ENCODE assay signal across 9 cellular contexts in the genomic region with DNA sequence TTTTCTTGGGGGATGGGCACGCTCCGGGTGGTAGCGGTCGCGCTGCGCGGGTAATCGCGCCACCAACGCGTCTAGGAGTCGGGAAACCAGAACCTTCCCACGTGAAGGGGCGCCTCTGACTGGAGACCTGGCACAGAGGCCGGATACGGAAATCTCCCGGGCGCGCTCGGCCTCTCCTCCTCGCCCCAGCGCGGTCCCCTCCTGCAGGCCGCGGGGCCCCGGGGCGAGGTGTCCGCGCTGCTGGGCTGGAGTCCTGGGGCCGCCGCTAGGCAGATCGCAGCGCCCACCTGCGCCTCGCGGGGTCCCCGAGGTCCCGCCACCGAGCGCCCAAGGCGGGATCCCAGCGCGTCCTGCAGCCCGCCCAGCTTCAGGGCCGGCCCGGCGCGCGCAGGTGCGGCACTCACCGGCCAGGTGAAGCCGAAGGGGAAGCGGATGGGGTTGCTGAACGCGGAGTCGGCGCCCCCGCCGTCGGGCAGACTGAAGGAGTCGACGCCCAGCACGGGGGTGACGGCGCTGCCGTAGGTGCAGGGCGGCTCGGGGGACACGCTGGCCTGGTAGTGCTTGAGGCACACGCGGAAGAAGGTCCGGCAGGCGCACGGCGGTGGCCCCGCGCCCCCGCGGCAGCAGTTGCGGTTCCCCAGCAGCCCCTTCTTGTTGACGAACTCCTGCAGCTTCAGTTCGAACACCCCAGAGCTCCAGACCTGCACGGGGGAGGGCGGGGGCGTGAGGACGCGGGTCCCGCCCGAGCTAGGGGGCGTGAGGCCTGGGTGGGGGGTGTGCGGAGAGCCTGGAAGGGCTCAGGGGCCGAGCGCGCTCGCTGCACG. TPM values are rescaled to one million over a fixed set of nuclear protein-coding genes. Genes with fewer than 3 reads are reported as not detected.
DNase-seq lines count a peak whose midpoint lies in the region; ATAC-seq and TF ChIP-seq lines count a peak whose summit lies in the region.
"Had no signal": no experiment of that assay in that cellular context is flagged by ENCODE, and none has a peak within 500 bp of the region (broad histone marks: within the 10 kb centered on the region; RNA-seq: fewer than 3 reads in every experiment).

No MANE protein-coding gene starts in this region.

- no peaks in the 10 kb centered on the region for H3K9me3 ChIP-seq in ascending aorta
- H3K9me3 ChIP-seq in tibial artery = no peaks in the 10 kb centered on the region

- peak; percentile 68 for DNase-seq in activated CD4-positive, alpha-beta T cell treated with anti-CD3 and anti-CD28 coated beads, Interleukin-2, amount 10 ng/mL, durations not matched to agents 24 days and 14 days
- DNase-seq in activated CD4-positive, alpha-beta T cell treated with anti-CD3 and anti-CD28 coated beads, Interleukin-2, amount 50 U/mL, for 48 hours = no peak
- peak in 1 of 2 donors; percentile 60 for DNase-seq in ascending aorta (ENCODE audit: low spot score in 2 of 2)
- DNase-seq in lower leg skin (ENCODE audit: low spot score in 2 of 2) = no peak
- DNase-seq in tibial artery = no peak
- DNase-seq: GF-D8 had no signal

- ATAC-seq in HG03342 (IDR thresholded peaks at IDR 0.05; ENCODE audit: unreplicated experiment) = no peak
- no peak for ATAC-seq in GM21737 (IDR thresholded peaks at IDR 0.05; ENCODE audit: unreplicated experiment)
- ATAC-seq in HG02610 (IDR thresholded peaks at IDR 0.05; ENCODE audit: unreplicated experiment) = no peak

- intact Hi-C loops in activated CD4-positive, alpha-beta T cell treated with anti-CD3 and anti-CD28 coated beads, Interleukin-2, amount 10 ng/mL, durations not matched to agents 24 days and 14 days (cut with micrococcal nuclease) = no loop called here
- intact Hi-C loops in ascending aorta (cut with DNase I) (no loop called here), lower leg skin (cut with DNase I; ENCODE audit: low total_unique reads) (loop anchor here (10.0 kb wide), 1 partner anchor 455 kb away; no protein-coding TSS in a partner anchor), tibial artery (cut with DNase I; ENCODE audit: low total_unique reads) (loop anchor here (5.0 kb wide), 1 partner anchor 497 kb away; no protein-coding TSS in a partner anchor)

- no peak for TF ChIP-seq POLR2A in lower leg skin (IDR thresholded peaks at IDR 0.05)

- H3K4me3 ChIP-seq in ascending aorta = peak overlapping the region; percentile 85 to 87
- peak overlapping the region; percentile 72 for H3K4me3 ChIP-seq in lower leg skin (ENCODE audit: low read depth, poor library complexity, severe bottlenecking)
- peak overlapping the region; percentile 63 to 67 for H3K4me3 ChIP-seq in tibial artery

- H3K4me1 Mint-ChIP-seq in activated CD4-positive, alpha-beta T cell treated with anti-CD3 and anti-CD28 coated beads, Interleukin-2, amount 10 ng/mL, durations not matched to agents 24 days and 14 days = peaks cover 26% of the 10 kb centered on the region

- peaks cover 2% of the 10 kb centered on the region for H3K36me3 Mint-ChIP-seq in activated CD4-positive, alpha-beta T cell treated with anti-CD3 and anti-CD28 coated beads, Interleukin-2, amount 10 ng/mL, durations not matched to agents 24 days and 14 days (ENCODE audit: low read depth)

- H3K27me3 ChIP-seq in ascending aorta (peaks cover 18% of the 10 kb centered on the region), tibial artery (peaks cover 8 to 65% of the 10 kb centered on the region in 2 donors)

- H3K27me3 Mint-ChIP-seq in activated CD4-positive, alpha-beta T cell treated with anti-CD3 and anti-CD28 coated beads, Interleukin-2, amount 10 ng/mL, durations not matched to agents 24 days and 14 days = peaks cover 67% of the 10 kb centered on the region

- H3K9me3 Mint-ChIP-seq in activated CD4-positive, alpha-beta T cell treated with anti-CD3 and anti-CD28 coated beads, Interleukin-2, amount 10 ng/mL, durations not matched to agents 24 days and 14 days = no peaks in the 10 kb centered on the region

- H3K27ac ChIP-seq in ascending aorta (no peak overlapping the region), tibial artery (no peak overlapping the region)

- H3K4me3 Mint-ChIP-seq in activated CD4-positive, alpha-beta T cell treated with anti-CD3 and anti-CD28 coated beads, Interleukin-2, amount 10 ng/mL, durations not matched to agents 24 days and 14 days = peak overlapping the region; percentile 80

- 9 to 21% methylated on average over 41 to 44 of the region's 96 CpGs for WGBS in lower leg skin, 2 donors

- H3K4me1 ChIP-seq in ascending aorta = peaks cover 4 to 35% of the 10 kb centered on the region in 2 donors
- H3K4me1 ChIP-seq in tibial artery = peaks cover 0 to 52% (median 38%) of the 10 kb centered on the region in 4 donors

- peak overlapping the region; percentile 39 for H3K27ac Mint-ChIP-seq in activated CD4-positive, alpha-beta T cell treated with anti-CD3 and anti-CD28 coated beads, Interleukin-2, amount 10 ng/mL, durations not matched to agents 24 days and 14 days

- TF ChIP-seq CTCF in ascending aorta (IDR thresholded peaks at IDR 0.05) = no peak
- no peak for TF ChIP-seq CTCF in lower leg skin (IDR thresholded peaks at IDR 0.05)
- TF ChIP-seq CTCF in tibial artery (IDR thresholded peaks at IDR 0.05) = no peak

- H3K36me3 ChIP-seq in ascending aorta (no peaks in the 10 kb centered on the region), tibial artery (peaks cover 0 to 13% (median 0%) of the 10 kb centered on the region in 3 donors)

RNA-seq across cellular contexts. Expression of gene DLL1, which starts 1.6 kb away (rescaled TPM):
- 0.17 TPM in 1 of 2 replicates, not detected in the other for total RNA-seq in activated CD4-positive, alpha-beta T cell treated with anti-CD3 and anti-CD28 coated beads, Interleukin-2, amount 10 ng/mL, durations not matched to agents 24 days and 14 days
- total RNA-seq in ascending aorta = 16.5 TPM
- total RNA-seq in lower leg skin = 10 to 100 TPM; 40.6 to 53.7 (median 47.5) TPM

RNA-seq across cellular contexts. Expression of gene FAM120B, which starts 17.2 kb away (rescaled TPM):
- 18.7 and 19.3 TPM in 2 replicates for total RNA-seq in activated CD4-positive, alpha-beta T cell treated with anti-CD3 and anti-CD28 coated beads, Interleukin-2, amount 10 ng/mL, durations not matched to agents 24 days and 14 days
- total RNA-seq in ascending aorta (9.9 TPM), lower leg skin (10 to 100 TPM; 21.8 to 25.7 (median 22.7) TPM)

Comparison
In these comparisons a context has a peak if more than half of its experiments do, and no peak if none do; other contexts are left out.
1. RNA of gene DLL1, which starts 1.6 kb away (total RNA-seq): 40.6 to 53.7 TPM in lower leg skin and 16.5 TPM in ascending aorta (single experiment); 0.17 TPM in activated CD4-positive, alpha-beta T cell treated with anti-CD3 and anti-CD28 coated beads, Interleukin-2, amount 10 ng/mL, durations not matched to agents 24 days and 14 days; every median in the first group is over 10 times any median in the second.
2. intact Hi-C loops: an anchor here in lower leg skin (10.0 kb wide) and tibial artery (5.0 kb wide); none called in activated CD4-positive, alpha-beta T cell treated with anti-CD3 and anti-CD28 coated beads, Interleukin-2, amount 10 ng/mL, durations not matched to agents 24 days and 14 days and ascending aorta.
3. Peak in every context shown above with its lines, with median percentiles within 50 percentile points of each other: H3K4me3 ChIP-seq.